ENCODE assay signal across 8 cellular contexts in the genomic region with DNA sequence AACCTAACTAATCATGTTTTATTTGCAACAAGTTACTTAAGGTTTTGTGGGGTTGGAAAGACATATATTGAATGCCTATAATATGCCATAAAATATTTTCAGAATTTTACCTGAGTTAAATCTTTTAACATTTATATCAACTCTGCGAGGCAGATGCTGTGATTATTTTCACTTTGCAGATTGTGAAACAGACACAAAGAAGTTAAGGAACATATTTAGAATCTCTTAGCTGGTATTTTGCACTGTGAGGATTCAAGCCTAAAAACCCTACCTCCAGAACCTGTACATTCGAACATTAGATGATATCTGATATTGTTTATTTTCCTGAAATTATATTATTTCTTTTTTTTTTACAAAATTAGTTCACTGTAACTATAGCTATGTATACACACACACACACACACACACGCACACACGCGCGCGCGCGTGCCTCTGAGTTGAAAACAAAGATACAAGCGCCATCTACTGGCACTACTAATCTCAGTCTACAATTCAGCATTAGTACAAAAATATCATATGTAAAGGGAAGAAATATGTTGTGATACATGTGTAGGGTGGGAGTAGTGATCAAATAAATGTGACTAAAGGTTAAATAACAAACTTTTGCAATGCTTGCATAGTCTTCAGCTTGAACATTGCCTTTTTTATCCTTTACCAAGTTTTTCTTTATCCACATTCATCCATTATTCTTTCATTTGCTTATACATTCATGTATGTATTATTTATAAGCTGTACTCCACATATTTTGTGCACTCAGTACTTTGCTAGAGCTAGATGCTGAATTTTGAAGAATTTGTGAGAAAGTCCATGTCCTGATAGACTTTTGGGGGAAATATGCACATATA.
DNase-seq lines count a peak whose midpoint lies in the region; ATAC-seq, FAIRE-seq and TF ChIP-seq lines count a peak whose summit lies in the region.

No MANE protein-coding gene starts in this region.

- H3K9me1 ChIP-seq in K562 (ENCODE audit: control insufficient read depth, insufficient read depth, low read length) = no peaks in the 10 kb centered on the region

- H3K27me3 ChIP-seq in K562 (ENCODE audit: control insufficient read depth in 2 of 2, insufficient read depth in 2 of 2, low read length in 2 of 2) = no peaks in the 10 kb centered on the region

- no peak for TF ChIP-seq EP300 in K562 (IDR thresholded peaks at IDR 0.05; ENCODE audit: low read length)

- no peak overlapping the region for H3K4me3 ChIP-seq in K562

- no peak overlapping the region for H2AFZ ChIP-seq in K562 (ENCODE audit: low read depth, low read length)

- H3K79me2 ChIP-seq in K562 (ENCODE audit: control insufficient read depth, insufficient read depth, low read length) = no peaks in the 10 kb centered on the region

- BruUV-seq in K562 (replicated peaks; lab: Mats Ljungman, UMichigan) = no TSS peak

- TF ChIP-seq CTCF in GM13977 (IDR thresholded peaks at IDR 0.05; ENCODE audit: extremely low read depth, insufficient read depth, missing control alignments) (peak; percentile 77), K562 (IDR thresholded peaks at IDR 0.05 in 2 of 3, conservative IDR thresholded peaks at IDR 0.05 in 1 of 3; ENCODE audit: insufficient read depth in 2 of 3, low read depth in 1 of 3, low read length in 3 of 3) (peak; percentile 27 to 51 (median 50); a peak in 4 of 6 replicates)

- peak; percentile 42 for FAIRE-seq in TTC549 (lab: Jason Lieb, UNC)
- FAIRE-seq in K562 (lab: Jason Lieb, UNC) = no peak

- TF ChIP-seq POLR2A in K562 (conservative IDR thresholded peaks at IDR 0.05) = no peak

- in situ Hi-C loops in GM13977 (cut with MboI; ENCODE audit: low pct_unique_long_range_greater_than_20kb, low sequenced_read_pairs, unreplicated experiment) (no loop called here), K562 (cut with MboI) (no loop called here)

- H3K36me3 ChIP-seq in K562 (ENCODE audit: control insufficient read depth, insufficient read depth, low read length) = no peaks in the 10 kb centered on the region

- intact Hi-C loops in K562 (cut with micrococcal nuclease) = no loop called here

- H3K27ac ChIP-seq in K562 (ENCODE audit: extremely low read depth, low read depth, low read length) = no peak overlapping the region

- 18% methylated on average over 10 of the region's 10 CpGs for WGBS in K562 (ENCODE audit: insufficient coverage, low coverage, missing lambda C conversion rate)

- DNase-seq in GM13977 (ENCODE audit: low spot score) (no peak), NCI-H1694 treated with DMSO at 0.1 percent for 48 hours (lab: John Stamatoyannopoulos, UW) (peak; percentile 39), K562 (ENCODE audit: extremely low read depth in 1 of 4, low spot score in 3 of 4) (peak in 2 of 4 experiments; percentile 6 to 72), iPS-NIHi7 (ENCODE audit: extremely low spot score) (peak; percentile 15), DMS79 (lab: John Stamatoyannopoulos, UW) (no peak)
- DNase-seq in stimulated activated CD4-positive, alpha-beta T cell treated with anti-CD3 and anti-CD28 coated beads, Interleukin-12 subunit alpha, Interleukin-12 subunit beta, amount 100 ng/mL, for 24 hours (ENCODE audit: low read depth in 2 of 2) = peak; percentile 13 to 34

- no peak overlapping the region for H3K4me2 ChIP-seq in K562 (ENCODE audit: insufficient read depth, low read length)

- POLR2A ChIA-PET in K562 (lab: Yijun Ruan, JAX) = no interaction called here

- no peak overlapping the region for H3K9ac ChIP-seq in K562 (ENCODE audit: insufficient read depth in 1 of 2, low read depth in 2 of 2, low read length in 2 of 2)

- no peaks in the 10 kb centered on the region for H4K20me1 ChIP-seq in K562 (replicated peaks; ENCODE audit: control insufficient read depth, insufficient read depth, low read length)

- no peaks in the 10 kb centered on the region for H3K4me1 ChIP-seq in K562 (replicated peaks in 1 of 2; ENCODE audit: control insufficient read depth in 2 of 2, insufficient read depth in 2 of 2, low read length in 2 of 2)

- peak; percentile 96 for ATAC-seq in HG02870 (IDR thresholded peaks at IDR 0.05; ENCODE audit: unreplicated experiment)
- ATAC-seq in K562 = peak; percentile 71

- CTCF ChIA-PET in K562 (lab: Yijun Ruan, JAX; ENCODE audit: low intra/inter-chr PET ratio) = no interaction called here

- no peaks in the 10 kb centered on the region for H3K9me3 ChIP-seq in K562 (replicated peaks; ENCODE audit: control insufficient read depth, insufficient read depth, low read depth, low read length)

- peak; percentile 45 to 61; a peak in 3 of 4 replicates for TF ChIP-seq RAD21 in K562 (CRISPR knock-in tag; conservative IDR thresholded peaks at IDR 0.05 in 1 of 2, IDR thresholded peaks at IDR 0.05 in 1 of 2)

TF ChIP-seq in K562, 482 proteins besides CTCF, POLR2A, EP300 and RAD21:
- TF ChIP-seq NRF1 (conservative IDR thresholded peaks at IDR 0.05 in 1 of 2, IDR thresholded peaks at IDR 0.05 in 1 of 2) = peak; percentile 67 to 68
- TF ChIP-seq MCM2 (IDR thresholded peaks at IDR 0.05; ENCODE audit: low read depth) = no peak
- TF ChIP-seq ZNF780A (CRISPR knock-in tag; IDR thresholded peaks at IDR 0.05) = no peak
- TF ChIP-seq FOXA3 (CRISPR knock-in tag; conservative IDR thresholded peaks at IDR 0.05 in 1 of 2, IDR thresholded peaks at IDR 0.05 in 1 of 2) = peak; percentile 66 to 85; a peak in 3 of 4 replicates
- TF ChIP-seq SMC3 (conservative IDR thresholded peaks at IDR 0.05; ENCODE audit: insufficient read depth, low read depth, low read length) = 0 out of 2 replicates have a peak, but pooled peaks have one; percentile 14
- TF ChIP-seq ZBTB33 (CRISPR knock-in tag; IDR thresholded peaks at IDR 0.05) = 0 out of 2 replicates have a peak, but pooled peaks have one; percentile 18
- TF ChIP-seq CXXC5 (CRISPR knock-in tag; IDR thresholded peaks at IDR 0.05) = 0 out of 2 replicates have a peak, but pooled peaks have one; percentile 9
- TF ChIP-seq CREM (IDR thresholded peaks at IDR 0.05; ENCODE audit: low read depth) = 0 out of 2 replicates have a peak, but pooled peaks have one; percentile 10

Comparison
In these comparisons a context has a peak if more than half of its experiments do, and no peak if none do; other contexts are left out.
1. DNase-seq: peak in NCI-H1694 treated with DMSO at 0.1 percent for 48 hours (single experiment), iPS-NIHi7 (single experiment) and stimulated activated CD4-positive, alpha-beta T cell treated with anti-CD3 and anti-CD28 coated beads, Interleukin-12 subunit alpha, Interleukin-12 subunit beta, amount 100 ng/mL, for 24 hours (2 of 2); none in GM13977 (single experiment) and DMS79 (single experiment).